In the genomic region with DNA sequence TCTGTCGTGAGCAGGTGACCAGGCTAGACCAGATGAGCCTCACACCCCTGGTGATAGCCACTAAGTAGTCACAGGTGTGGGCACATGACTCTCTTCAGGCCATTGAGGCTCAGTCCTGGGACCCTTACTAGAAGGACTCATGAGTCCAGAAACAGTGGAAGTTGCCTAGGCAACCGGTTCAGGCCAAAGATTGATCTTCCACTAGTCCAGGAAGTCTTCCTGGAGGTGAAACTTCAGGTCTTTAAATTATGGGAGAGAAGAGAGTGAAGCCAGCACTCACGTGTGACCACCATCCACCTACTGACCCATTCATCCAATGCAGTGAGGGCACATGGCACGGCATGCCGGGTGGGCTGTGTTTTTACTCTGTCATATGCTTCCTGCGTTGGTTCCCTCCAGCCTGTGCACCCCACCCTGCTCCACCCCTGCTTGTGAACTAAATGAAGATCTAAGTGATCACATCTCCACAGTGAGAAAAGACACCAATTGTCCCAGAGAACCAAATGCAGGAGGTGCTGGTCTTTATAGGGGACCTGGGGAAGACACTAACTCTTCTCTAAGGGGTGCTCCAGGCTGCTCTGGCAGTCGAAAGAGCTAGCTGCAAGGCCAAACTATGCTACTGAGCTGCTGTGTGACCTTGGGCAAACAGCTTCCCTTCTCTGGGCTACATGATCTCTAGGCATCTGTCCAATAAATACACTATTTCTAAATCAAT, we compare ENCODE assay signal across 1 cellular context.
TF ChIP-seq lines count a peak whose summit lies in the region.

No MANE protein-coding gene starts in this region.

TF ChIP-seq in H1, 55 proteins besides CTCF, POLR2A, EP300 and RAD21:
- no peak for TF ChIP-seq BACH1 (IDR thresholded peaks at IDR 0.05; ENCODE audit: low read length)
- TF ChIP-seq GTF2F1 (IDR thresholded peaks at IDR 0.05; ENCODE audit: borderline replicate concordance, low read depth, low read length) = no peak
- no peak for TF ChIP-seq PHF8 (conservative IDR thresholded peaks at IDR 0.05; ENCODE audit: low read depth, low read length)
- TF ChIP-seq SUZ12 (IDR thresholded peaks at IDR 0.05; ENCODE audit: low read length) = no peak
- no peak for TF ChIP-seq CREB1 (IDR thresholded peaks at IDR 0.05)
- TF ChIP-seq SIRT6 (IDR thresholded peaks at IDR 0.05; ENCODE audit: low read length) = no peak
- no peak for TF ChIP-seq SRF (IDR thresholded peaks at IDR 0.05; ENCODE audit: low read depth, low read length)
- no peak for TF ChIP-seq YY1 (IDR thresholded peaks at IDR 0.05; ENCODE audit: low read depth, low read length)
- TF ChIP-seq TEAD4 (IDR thresholded peaks at IDR 0.05; ENCODE audit: low read depth, low read length) = no peak
- no peak for TF ChIP-seq CBX8 (IDR thresholded peaks at IDR 0.05; ENCODE audit: borderline replicate concordance, low read depth, low read length)
- no peak for TF ChIP-seq SP4 (IDR thresholded peaks at IDR 0.05; ENCODE audit: low read length)
